ENCODE assay signal across 1 cellular context in genomic region chr3:181455276-181455675, GRCh38.
TF ChIP-seq lines count a peak whose summit lies in the region.

No MANE protein-coding gene starts in this region.

TF ChIP-seq in GM23338, 12 proteins besides CTCF, POLR2A, EP300 and RAD21:
- TF ChIP-seq ZNF331 (CRISPR knock-in tag; IDR thresholded peaks at IDR 0.05; ENCODE audit: low read depth) (no peak), CREB1 (CRISPR knock-in tag; IDR thresholded peaks at IDR 0.05; ENCODE audit: low read depth) (no peak), NANOG (IDR thresholded peaks at IDR 0.05; ENCODE audit: borderline replicate concordance) (no peak), EZH2phosphoT487 (IDR thresholded peaks at IDR 0.05; ENCODE audit: unreplicated experiment) (no peak), STAT1 (IDR thresholded peaks at IDR 0.05; ENCODE audit: unreplicated experiment) (no peak), ZNF114 (CRISPR knock-in tag; IDR thresholded peaks at IDR 0.05) (no peak), EZH2 (IDR thresholded peaks at IDR 0.05; ENCODE audit: low read depth, unreplicated experiment) (no peak), ZNF462 (CRISPR knock-in tag; IDR thresholded peaks at IDR 0.05) (no peak), POLR2AphosphoS5 (IDR thresholded peaks at IDR 0.05; ENCODE audit: low read depth) (no peak), REST (IDR thresholded peaks at IDR 0.05; ENCODE audit: unreplicated experiment) (no peak), ETS1 (IDR thresholded peaks at IDR 0.05) (no peak), JUNB (IDR thresholded peaks at IDR 0.05; ENCODE audit: unreplicated experiment) (no peak)
TF ChIP-seq in GM23338: peak in this region for 0.
